In the genomic region with DNA sequence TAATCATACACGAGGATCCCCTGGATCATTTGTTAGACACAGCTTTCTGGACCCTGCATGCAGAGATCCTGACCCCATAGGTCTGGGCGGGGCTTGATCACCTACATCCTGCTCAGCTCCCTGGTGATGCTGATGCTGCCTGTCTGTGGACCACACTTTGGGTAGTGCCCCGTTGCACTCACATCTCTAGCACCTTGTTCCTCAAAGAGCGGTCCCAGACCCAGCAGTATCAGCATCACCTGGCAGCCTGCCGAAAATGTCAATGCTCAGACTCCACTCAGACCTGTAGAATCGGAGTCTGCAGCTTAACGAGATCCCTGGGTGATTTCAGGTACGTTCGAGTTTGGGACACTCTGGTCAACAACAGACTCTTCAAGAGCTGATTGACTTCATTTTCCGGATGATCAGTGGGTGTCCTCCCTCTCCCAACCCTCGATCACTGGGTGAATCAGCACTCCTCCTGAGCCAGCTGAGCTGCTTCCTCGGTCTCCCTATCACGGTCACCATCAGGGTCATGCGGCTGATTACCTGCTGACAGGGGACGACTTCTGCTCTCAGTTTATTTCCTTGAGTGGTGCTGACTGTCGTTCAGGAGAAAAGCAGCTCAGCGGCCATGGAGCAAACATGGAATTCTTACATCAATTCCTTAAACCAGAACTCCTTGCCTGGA, we compare ENCODE assay signal across 32 cellular contexts.
"Had no signal": no experiment of that assay in that cellular context is flagged by ENCODE, and none has a peak within 500 bp of the region (broad histone marks: within the 10 kb centered on the region; RNA-seq: fewer than 3 reads in every experiment).

No MANE protein-coding gene starts in this region.

- H3K36me3 Mint-ChIP-seq: activated naive CD8-positive, alpha-beta T cell had no signal

- H3K36me3 ChIP-seq: brain microvascular endothelial cell, colonic mucosa, esophagus squamous epithelium, gastroesophageal sphincter, WERI-Rb-1 had no signal

- H3K27me3 ChIP-seq: brain microvascular endothelial cell, colonic mucosa, esophagus squamous epithelium, gastroesophageal sphincter had no signal

- H3K27me3 Mint-ChIP-seq: activated B cell treated with CpG ODN at 0.5 μM for 24 hours; activated CD8-positive, alpha-beta T cell treated with anti-CD3 and anti-CD28 coated beads for 36 hours; activated T-helper 17 cell treated with anti-CD3 and anti-CD28 coated beads, Interleukin-2, amount 50 U/mL, for 72 hours had no signal

- H3K4me3 Mint-ChIP-seq: activated B cell treated with CpG ODN at 0.5 μM for 24 hours; activated CD8-positive, alpha-beta T cell treated with anti-CD3 and anti-CD28 coated beads for 36 hours; activated naive CD8-positive, alpha-beta T cell; activated T-cell treated with anti-CD3 and anti-CD28 coated beads, Interleukin-2, amount 50 U/mL, for 4 hours; activated T-helper 17 cell treated with anti-CD3 and anti-CD28 coated beads, Interleukin-2, amount 50 U/mL, for 72 hours; T-helper 17 cell; T-helper 2 cell treated with Interferon-gamma antibody and Interleukin-4, amounts not matched to agents 5 μg/mL and 100 μg/mL, for 36 hours had no signal

- FAIRE-seq: astrocyte, endometrium, endothelial cell of umbilical vein had no signal

- H3K4me3 ChIP-seq: colonic mucosa, esophagus squamous epithelium, gastroesophageal sphincter had no signal

- H3K9me3 Mint-ChIP-seq: activated B cell treated with CpG ODN at 0.5 μM for 24 hours; activated CD8-positive, alpha-beta T cell treated with anti-CD3 and anti-CD28 coated beads for 36 hours; activated T-cell treated with anti-CD3 and anti-CD28 coated beads, Interleukin-2, amount 50 U/mL, for 4 hours; activated T-helper 17 cell treated with anti-CD3 and anti-CD28 coated beads, Interleukin-2, amount 50 U/mL, for 72 hours; T-helper 2 cell treated with Interferon-gamma antibody and Interleukin-4, amounts not matched to agents 5 μg/mL and 100 μg/mL, for 36 hours had no signal

- H3K27ac Mint-ChIP-seq: activated B cell treated with CpG ODN at 0.5 μM for 24 hours; activated CD8-positive, alpha-beta T cell treated with anti-CD3 and anti-CD28 coated beads for 36 hours; activated naive CD8-positive, alpha-beta T cell; activated T-helper 17 cell treated with anti-CD3 and anti-CD28 coated beads, Interleukin-2, amount 50 U/mL, for 72 hours; T-helper 17 cell; T-helper 2 cell treated with Interferon-gamma antibody and Interleukin-4, amounts not matched to agents 5 μg/mL and 100 μg/mL, for 36 hours had no signal

- DNase-seq: activated B cell treated with CpG ODN at 0.5 μM for 24 hours; activated CD4-positive, alpha-beta T cell treated with anti-CD3 and anti-CD28 coated beads for 48 hours; activated CD4-positive, alpha-beta T cell treated with anti-CD3 and anti-CD28 coated beads, Interleukin-2, amount 50 U/mL, for 1 hour; activated CD4-positive, alpha-beta T cell treated with anti-CD3 and anti-CD28 coated beads, Interleukin-2, amount 50 U/mL, for 48 hours; activated CD8-positive, alpha-beta memory T cell treated with anti-CD3 and anti-CD28 coated beads for 24 hours; activated CD8-positive, alpha-beta T cell treated with anti-CD3 and anti-CD28 coated beads for 36 hours; activated effector memory CD4-positive, alpha-beta T cell treated with Interleukin-2 at 50 U/mL for 16 hours; activated gamma-delta T cell treated with Interleukin-2 at 50 U/mL for 16 hours; activated naive CD4-positive, alpha-beta T cell treated with anti-CD3 and anti-CD28 coated beads, Interleukin-2, amount 50 U/mL, for 16 hours; activated naive CD4-positive, alpha-beta T cell treated with Interleukin-2 at 50 U/mL for 16 hours; activated T-cell treated with anti-CD3 and anti-CD28 coated beads, Interleukin-2, amount 50 U/mL, for 4 hours; amniotic stem cell; anterior cingulate cortex; brain microvascular endothelial cell; central memory CD4-positive, alpha-beta T cell; cerebellar nuclear complex; colonic mucosa; effector CD8-positive, alpha-beta T cell; esophagus squamous epithelium; foreskin melanocyte; SW 1271; T-helper 1 cell; T-helper 17 cell; T1000; WERI-Rb-1 had no signal

- H3K4me1 Mint-ChIP-seq: activated B cell treated with CpG ODN at 0.5 μM for 24 hours; activated T-helper 17 cell treated with anti-CD3 and anti-CD28 coated beads, Interleukin-2, amount 50 U/mL, for 72 hours; T-helper 17 cell had no signal
